ENCODE assay signal across 10 cellular contexts in the genomic region with DNA sequence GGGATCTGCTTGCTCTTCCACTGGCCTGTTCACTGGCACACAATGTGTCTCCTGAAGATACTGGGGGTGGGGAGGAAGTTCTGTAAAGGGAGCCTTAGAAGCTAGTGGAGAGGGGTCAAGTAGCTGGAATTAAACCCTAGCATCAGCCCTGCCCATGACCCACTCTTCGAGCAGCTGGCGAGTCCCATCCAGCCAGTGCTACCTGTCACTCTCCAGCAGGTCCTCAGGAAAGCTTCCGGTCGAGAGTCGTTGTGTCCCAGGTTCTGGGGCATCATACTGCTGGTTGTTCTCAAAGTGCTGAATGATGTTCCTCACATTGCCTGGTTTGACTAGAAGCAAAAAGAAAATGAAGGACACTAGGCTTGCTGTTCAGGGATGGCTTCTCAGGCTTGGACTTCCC. TPM values are rescaled to one million over a fixed set of nuclear protein-coding genes. Genes with fewer than 3 reads are reported as not detected.
"Had no signal": no experiment of that assay in that cellular context is flagged by ENCODE, and none has a peak within 500 bp of the region (broad histone marks: within the 10 kb centered on the region; RNA-seq: fewer than 3 reads in every experiment).

No MANE protein-coding gene starts in this region.

- ATAC-seq: HCT116 had no signal

- H3K27ac Mint-ChIP-seq: HFFc6 had no signal

- H3K4me3 ChIP-seq: GM23248, HAP-1 had no signal

- H3K9me3 Mint-ChIP-seq: HFFc6 had no signal

- H3K27ac ChIP-seq: GM23248 had no signal

- H3K4me3 Mint-ChIP-seq: HFFc6 had no signal

- DNase-seq: GM23248, GOT3, H7, HFFc6, IMR-90 had no signal

- FAIRE-seq: HTR-8/SVneo had no signal

RNA-seq across cellular contexts. Expression of a gene that starts 30.9 kb away (rescaled TPM):
- total RNA-seq: H4, H7, HT-29, IMR-90 had no signal

RNA-seq across cellular contexts. Expression of a gene that starts 57.9 kb away (rescaled TPM):
- total RNA-seq: H4 had no signal
